Comparison of ENCODE assay signal across 31 cellular contexts in genomic region chr1:171834831-171835230, GRCh38.
"Had no signal": no experiment of that assay in that cellular context is flagged by ENCODE, and none has a peak within 500 bp of the region (broad histone marks: within the 10 kb centered on the region; RNA-seq: fewer than 3 reads in every experiment).

No MANE protein-coding gene starts in this region.

- H3K9me3 ChIP-seq: adrenal gland, body of pancreas had no signal

- H3K4me3 ChIP-seq: adrenal gland, body of pancreas, breast epithelium had no signal

- DNase-seq: activated B cell treated with CpG ODN at 0.5 μM for 24 hours; activated CD4-positive, alpha-beta memory T cell treated with anti-CD3 and anti-CD28 coated beads for 36 hours; activated CD4-positive, alpha-beta T cell treated with anti-CD3 and anti-CD28 coated beads for 4 hours; activated CD4-positive, alpha-beta T cell treated with anti-CD3 and anti-CD28 coated beads, Interleukin-2, amount 10 ng/mL, durations not matched to agents 24 days and 14 days; activated CD4-positive, alpha-beta T cell treated with anti-CD3 and anti-CD28 coated beads, Interleukin-2, amount 50 U/mL, for 1 hour; activated CD4-positive, alpha-beta T cell treated with anti-CD3 and anti-CD28 coated beads, Interleukin-2, amount 50 U/mL, for 4 hours; activated CD4-positive, CD25-positive, alpha-beta regulatory T cell treated with anti-CD3 and anti-CD28 coated beads, Interleukin-2, amount 50 U/mL, for 72 hours; activated CD8-positive, alpha-beta memory T cell treated with anti-CD3 and anti-CD28 coated beads, Interleukin-2, amount 50 U/mL, for 4 hours; activated CD8-positive, alpha-beta T cell treated with anti-CD3 and anti-CD28 coated beads for 36 hours; activated effector memory CD4-positive, alpha-beta T cell treated with anti-CD3 and anti-CD28 coated beads, Interleukin-2, amount 50 U/mL, for 16 hours; activated gamma-delta T cell treated with Interleukin-2 at 50 U/mL for 16 hours; activated naive CD4-positive, alpha-beta T cell; activated naive CD4-positive, alpha-beta T cell treated with anti-CD3 and anti-CD28 coated beads for 36 hours; activated naive CD4-positive, alpha-beta T cell treated with anti-CD3 and anti-CD28 coated beads, Interleukin-2, amount 50 U/mL, for 16 hours; activated naive CD8-positive, alpha-beta T cell treated with anti-CD3 and anti-CD28 coated beads for 36 hours; activated T-cell treated with anti-CD3 and anti-CD28 coated beads for 4 hours; activated T-cell treated with anti-CD3 and anti-CD28 coated beads, Interleukin-2, amount 50 U/mL, for 1 hour; activated T-cell treated with anti-CD3 and anti-CD28 coated beads, Interleukin-2, amount 50 U/mL, for 4 hours; activated T-cell treated with anti-CD3 and anti-CD28 coated beads, Interleukin-2, amount 50 U/mL, for 72 hours; adrenal gland; amniotic stem cell; aorta; body of pancreas; brain microvascular endothelial cell; central memory CD4-positive, alpha-beta T cell; T-helper 2 cell; T-helper 9 cell had no signal

- H3K27ac ChIP-seq: adrenal gland, body of pancreas, brain microvascular endothelial cell, breast epithelium, VCaP had no signal

- ATAC-seq: activated CD8-positive, alpha-beta T cell treated with anti-CD3 and anti-CD28 coated beads for 36 hours; activated naive CD4-positive, alpha-beta T cell treated with anti-CD3 and anti-CD28 coated beads, Interleukin-2, amount 50 U/mL, for 72 hours; activated T-cell treated with anti-CD3 and anti-CD28 coated beads, Interleukin-2, amount 50 U/mL, for 4 hours; activated T-cell treated with anti-CD3 and anti-CD28 coated beads, Interleukin-2, amount 50 U/mL, for 72 hours; activated T-helper 17 cell treated with anti-CD3 and anti-CD28 coated beads, Interleukin-2, amount 50 U/mL, for 72 hours; body of pancreas had no signal

- H3K27me3 ChIP-seq: adrenal gland, body of pancreas, brain microvascular endothelial cell, breast epithelium had no signal

- H3K36me3 ChIP-seq: adrenal gland, brain microvascular endothelial cell, breast epithelium had no signal

- H3K4me1 ChIP-seq: adrenal gland, body of pancreas, breast epithelium had no signal
